In the genomic region with DNA sequence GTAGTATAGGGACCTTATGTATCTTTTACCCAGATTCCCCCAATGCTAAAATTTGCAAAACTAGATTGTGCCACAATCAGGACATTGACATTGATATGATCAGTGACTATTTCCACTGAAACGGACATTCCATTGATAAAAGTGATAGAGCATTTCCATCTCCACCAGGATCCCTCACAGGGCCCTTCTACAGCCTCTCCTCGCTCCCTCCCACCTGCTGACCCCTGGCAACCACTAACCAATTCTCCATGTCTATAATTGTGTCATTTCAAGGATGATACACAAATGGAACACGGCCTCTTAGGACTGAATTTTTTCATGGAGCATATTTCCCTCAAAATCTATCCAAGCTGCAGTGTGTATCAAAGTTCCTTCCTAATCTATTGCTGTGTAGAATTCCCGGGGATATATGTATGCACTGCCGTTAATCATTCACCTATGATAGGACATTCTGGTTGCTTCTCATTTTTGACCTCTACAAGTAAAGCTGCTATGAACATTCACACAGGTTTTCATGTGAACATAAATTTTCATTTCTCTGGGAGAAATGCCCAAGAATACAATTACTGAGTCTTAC, we compare ENCODE assay signal across 1 cellular context.
TF ChIP-seq lines count a peak whose summit lies in the region.

No MANE protein-coding gene starts in this region.

TF ChIP-seq in HepG2, 621 proteins besides CTCF, POLR2A, EP300 and RAD21 (continued from another document and continues in another):
- TF ChIP-seq GRHL1 (CRISPR knock-in tag; conservative IDR thresholded peaks at IDR 0.05) (no peak), ZNF841 (CRISPR knock-in tag; IDR thresholded peaks at IDR 0.05; ENCODE audit: borderline replicate concordance) (no peak), GATAD2A (CRISPR knock-in tag; IDR thresholded peaks at IDR 0.05) (no peak; the same call in 1 of the 2 replicates), SAFB2 (CRISPR knock-in tag; IDR thresholded peaks at IDR 0.05; ENCODE audit: borderline replicate concordance, low read depth) (no peak), EEA1 (CRISPR knock-in tag; IDR thresholded peaks at IDR 0.05; ENCODE audit: borderline replicate concordance) (no peak), ATF2 (CRISPR knock-in tag; IDR thresholded peaks at IDR 0.05) (no peak), HNRNPH1 (optimal IDR thresholded peaks at IDR 0.05; ENCODE audit: low read depth, low read length) (no peak), RFX3 (CRISPR knock-in tag; IDR thresholded peaks at IDR 0.05) (no peak), DPF2 (CRISPR knock-in tag; IDR thresholded peaks at IDR 0.05; ENCODE audit: borderline replicate concordance, low read depth) (0 out of 2 replicates have a peak, but pooled peaks have one; percentile 20), PHF20 (CRISPR knock-in tag; IDR thresholded peaks at IDR 0.05) (no peak), ZNF431 (CRISPR knock-in tag; IDR thresholded peaks at IDR 0.05; ENCODE audit: borderline replicate concordance, low read depth) (no peak), ZNF354B (CRISPR knock-in tag; IDR thresholded peaks at IDR 0.05) (no peak), PCBP1 (IDR thresholded peaks at IDR 0.05; ENCODE audit: borderline replicate concordance, low read depth, low read length) (no peak), RFX5 (IDR thresholded peaks at IDR 0.05; ENCODE audit: low read depth, low read length) (no peak), ISX (CRISPR knock-in tag; conservative IDR thresholded peaks at IDR 0.05) (no peak), ZNF280B (CRISPR knock-in tag; IDR thresholded peaks at IDR 0.05; ENCODE audit: borderline replicate concordance) (no peak), ZNF484 (CRISPR knock-in tag; IDR thresholded peaks at IDR 0.05; ENCODE audit: borderline replicate concordance, low read depth) (no peak), ASH2L (IDR thresholded peaks at IDR 0.05; ENCODE audit: insufficient read length, low read depth, low read length) (peak; percentile 100), E2F2 (CRISPR knock-in tag; IDR thresholded peaks at IDR 0.05; ENCODE audit: borderline replicate concordance) (no peak), MIER2 (CRISPR knock-in tag; IDR thresholded peaks at IDR 0.05) (0 out of 2 replicates have a peak, but pooled peaks have one; percentile 51), ZNF567 (CRISPR knock-in tag; IDR thresholded peaks at IDR 0.05; ENCODE audit: borderline replicate concordance) (no peak), SMARCE1 (IDR thresholded peaks at IDR 0.05; ENCODE audit: borderline replicate concordance) (no peak), ZNF709 (CRISPR knock-in tag; IDR thresholded peaks at IDR 0.05) (no peak), ZNF552 (CRISPR knock-in tag; IDR thresholded peaks at IDR 0.05; ENCODE audit: borderline replicate concordance) (no peak), NRL (CRISPR knock-in tag; IDR thresholded peaks at IDR 0.05; ENCODE audit: borderline replicate concordance) (no peak), NFE2 (CRISPR knock-in tag; IDR thresholded peaks at IDR 0.05) (no peak), ZNF20 (CRISPR knock-in tag; IDR thresholded peaks at IDR 0.05) (no peak), ISL2 (CRISPR knock-in tag; IDR thresholded peaks at IDR 0.05) (peak; percentile 36; the same call in 1 of the 2 replicates), MYC (CRISPR knock-in tag; IDR thresholded peaks at IDR 0.05; ENCODE audit: borderline replicate concordance) (no peak), ONECUT2 (CRISPR knock-in tag; IDR thresholded peaks at IDR 0.05) (no peak), PPARG (CRISPR knock-in tag; conservative IDR thresholded peaks at IDR 0.05) (no peak), HOXD1 (CRISPR knock-in tag; IDR thresholded peaks at IDR 0.05) (no peak), IRF2 (CRISPR knock-in tag; IDR thresholded peaks at IDR 0.05) (no peak), THAP11 (CRISPR knock-in tag; IDR thresholded peaks at IDR 0.05) (no peak), ZNF883 (CRISPR knock-in tag; IDR thresholded peaks at IDR 0.05; ENCODE audit: not compliant biosample characterization) (no peak), CCAR2 (optimal IDR thresholded peaks at IDR 0.05; ENCODE audit: low read depth, low read length) (no peak), MEF2D (CRISPR knock-in tag; IDR thresholded peaks at IDR 0.05) (0 out of 2 replicates have a peak, but pooled peaks have one; percentile 23), ZBTB7B (CRISPR knock-in tag; IDR thresholded peaks at IDR 0.05) (no peak), SNAI1 (CRISPR knock-in tag; IDR thresholded peaks at IDR 0.05; ENCODE audit: borderline replicate concordance) (no peak), NCOR1 (IDR thresholded peaks at IDR 0.05; ENCODE audit: borderline replicate concordance, low read length) (no peak; the same call in 1 of the 2 replicates), CHCHD3 (CRISPR knock-in tag; IDR thresholded peaks at IDR 0.05) (no peak), ZNF350 (CRISPR knock-in tag; IDR thresholded peaks at IDR 0.05; ENCODE audit: borderline replicate concordance, low read depth) (no peak), ZNF101 (CRISPR knock-in tag; IDR thresholded peaks at IDR 0.05; ENCODE audit: borderline replicate concordance, low read depth) (no peak), DNMT1 (CRISPR knock-in tag; IDR thresholded peaks at IDR 0.05) (no peak), GABPB1 (CRISPR knock-in tag; IDR thresholded peaks at IDR 0.05) (no peak), HOXA9 (CRISPR knock-in tag; IDR thresholded peaks at IDR 0.05; ENCODE audit: borderline replicate concordance) (no peak), ZNF329 (CRISPR knock-in tag; IDR thresholded peaks at IDR 0.05; ENCODE audit: low read depth) (no peak), ZNF335 (CRISPR knock-in tag; IDR thresholded peaks at IDR 0.05) (peak; percentile 26; the same call in 1 of the 2 replicates), TP53 (CRISPR knock-in tag; conservative IDR thresholded peaks at IDR 0.05) (no peak)
- TF ChIP-seq, protein P1, sequence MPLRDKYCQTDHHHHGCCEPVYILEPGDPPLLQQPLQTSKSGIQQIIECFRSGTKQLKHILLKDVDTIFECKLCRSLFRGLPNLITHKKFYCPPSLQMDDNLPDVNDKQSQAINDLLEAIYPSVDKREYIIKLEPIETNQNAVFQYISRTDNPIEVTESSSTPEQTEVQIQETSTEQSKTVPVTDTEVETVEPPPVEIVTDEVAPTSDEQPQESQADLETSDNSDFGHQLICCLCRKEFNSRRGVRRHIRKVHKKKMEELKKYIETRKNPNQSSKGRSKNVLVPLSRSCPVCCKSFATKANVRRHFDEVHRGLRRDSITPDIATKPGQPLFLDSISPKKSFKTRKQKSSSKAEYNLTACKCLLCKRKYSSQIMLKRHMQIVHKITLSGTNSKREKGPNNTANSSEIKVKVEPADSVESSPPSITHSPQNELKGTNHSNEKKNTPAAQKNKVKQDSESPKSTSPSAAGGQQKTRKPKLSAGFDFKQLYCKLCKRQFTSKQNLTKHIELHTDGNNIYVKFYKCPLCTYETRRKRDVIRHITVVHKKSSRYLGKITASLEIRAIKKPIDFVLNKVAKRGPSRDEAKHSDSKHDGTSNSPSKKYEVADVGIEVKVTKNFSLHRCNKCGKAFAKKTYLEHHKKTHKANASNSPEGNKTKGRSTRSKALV (CRISPR knock-in tag; IDR thresholded peaks at IDR 0.05) = no peak
- TF ChIP-seq, protein P2, sequence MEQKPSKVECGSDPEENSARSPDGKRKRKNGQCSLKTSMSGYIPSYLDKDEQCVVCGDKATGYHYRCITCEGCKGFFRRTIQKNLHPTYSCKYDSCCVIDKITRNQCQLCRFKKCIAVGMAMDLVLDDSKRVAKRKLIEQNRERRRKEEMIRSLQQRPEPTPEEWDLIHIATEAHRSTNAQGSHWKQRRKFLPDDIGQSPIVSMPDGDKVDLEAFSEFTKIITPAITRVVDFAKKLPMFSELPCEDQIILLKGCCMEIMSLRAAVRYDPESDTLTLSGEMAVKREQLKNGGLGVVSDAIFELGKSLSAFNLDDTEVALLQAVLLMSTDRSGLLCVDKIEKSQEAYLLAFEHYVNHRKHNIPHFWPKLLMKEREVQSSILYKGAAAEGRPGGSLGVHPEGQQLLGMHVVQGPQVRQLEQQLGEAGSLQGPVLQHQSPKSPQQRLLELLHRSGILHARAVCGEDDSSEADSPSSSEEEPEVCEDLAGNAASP (CRISPR knock-in tag; IDR thresholded peaks at IDR 0.05; ENCODE audit: borderline replicate concordance) = no peak
- TF ChIP-seq, protein P3, sequence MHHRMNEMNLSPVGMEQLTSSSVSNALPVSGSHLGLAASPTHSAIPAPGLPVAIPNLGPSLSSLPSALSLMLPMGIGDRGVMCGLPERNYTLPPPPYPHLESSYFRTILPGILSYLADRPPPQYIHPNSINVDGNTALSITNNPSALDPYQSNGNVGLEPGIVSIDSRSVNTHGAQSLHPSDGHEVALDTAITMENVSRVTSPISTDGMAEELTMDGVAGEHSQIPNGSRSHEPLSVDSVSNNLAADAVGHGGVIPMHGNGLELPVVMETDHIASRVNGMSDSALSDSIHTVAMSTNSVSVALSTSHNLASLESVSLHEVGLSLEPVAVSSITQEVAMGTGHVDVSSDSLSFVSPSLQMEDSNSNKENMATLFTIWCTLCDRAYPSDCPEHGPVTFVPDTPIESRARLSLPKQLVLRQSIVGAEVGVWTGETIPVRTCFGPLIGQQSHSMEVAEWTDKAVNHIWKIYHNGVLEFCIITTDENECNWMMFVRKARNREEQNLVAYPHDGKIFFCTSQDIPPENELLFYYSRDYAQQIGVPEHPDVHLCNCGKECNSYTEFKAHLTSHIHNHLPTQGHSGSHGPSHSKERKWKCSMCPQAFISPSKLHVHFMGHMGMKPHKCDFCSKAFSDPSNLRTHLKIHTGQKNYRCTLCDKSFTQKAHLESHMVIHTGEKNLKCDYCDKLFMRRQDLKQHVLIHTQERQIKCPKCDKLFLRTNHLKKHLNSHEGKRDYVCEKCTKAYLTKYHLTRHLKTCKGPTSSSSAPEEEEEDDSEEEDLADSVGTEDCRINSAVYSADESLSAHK (CRISPR knock-in tag; IDR thresholded peaks at IDR 0.05; ENCODE audit: borderline replicate concordance) = no peak
